In the genomic region with DNA sequence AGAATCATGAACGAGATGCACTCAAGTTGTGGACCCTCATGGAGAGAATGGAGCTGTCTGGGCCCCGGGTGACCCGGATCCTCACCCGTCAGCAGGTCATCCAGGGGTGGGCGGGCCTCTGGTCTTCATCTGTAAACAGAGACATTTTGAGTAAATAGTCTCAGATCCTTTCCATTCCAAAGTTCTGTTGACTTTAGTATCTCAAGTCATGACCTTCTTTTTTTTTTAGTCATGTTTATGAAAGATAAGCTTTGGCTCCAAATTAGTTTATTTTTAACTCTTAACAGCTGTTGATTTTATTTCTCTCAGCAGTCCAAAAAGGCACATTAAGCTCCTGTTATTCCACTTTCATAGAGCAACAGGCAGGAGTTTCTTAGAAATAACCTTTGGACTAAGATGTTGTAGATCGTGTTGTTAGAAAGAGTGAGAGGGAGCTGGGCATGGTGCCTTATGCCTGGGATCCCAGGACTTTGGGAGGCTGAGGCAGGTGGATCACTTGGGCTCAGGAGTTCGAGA, we compare ENCODE assay signal across 17 cellular contexts. TPM values are rescaled to one million over a fixed set of nuclear protein-coding genes. Genes with fewer than 3 reads are reported as not detected.
"Had no signal": no experiment of that assay in that cellular context is flagged by ENCODE, and none has a peak within 500 bp of the region (broad histone marks: within the 10 kb centered on the region; RNA-seq: fewer than 3 reads in every experiment).

No MANE protein-coding gene starts in this region.

- H3K27ac Mint-ChIP-seq: activated CD4-positive, alpha-beta memory T cell treated with anti-CD3 and anti-CD28 coated beads, Interleukin-2, amount 10 ng/mL, durations not matched to agents 7 days and 5 days; activated naive CD4-positive, alpha-beta T cell treated with anti-CD3 and anti-CD28 coated beads, Interleukin-2, amount 50 U/mL, for 24 hours; T-helper 2 cell treated with Interferon-gamma antibody and Interleukin-4, amounts not matched to agents 5 μg/mL and 100 μg/mL, for 36 hours had no signal

- H3K4me3 Mint-ChIP-seq: activated CD4-positive, alpha-beta memory T cell treated with anti-CD3 and anti-CD28 coated beads, Interleukin-2, amount 10 ng/mL, durations not matched to agents 7 days and 5 days; activated naive CD4-positive, alpha-beta T cell treated with anti-CD3 and anti-CD28 coated beads, Interleukin-2, amount 50 U/mL, for 24 hours; neural crest cell; T-helper 2 cell treated with Interferon-gamma antibody and Interleukin-4, amounts not matched to agents 5 μg/mL and 100 μg/mL, for 36 hours had no signal

- H3K4me1 ChIP-seq: tibial nerve had no signal

- H3K9me3 ChIP-seq: gastrocnemius medialis, heart right ventricle, left ventricle myocardium inferior, tibial nerve had no signal

- DNase-seq: activated CD4-positive, alpha-beta memory T cell treated with anti-CD3 and anti-CD28 coated beads, Interleukin-2, amount 10 ng/mL, durations not matched to agents 7 days and 5 days; activated CD4-positive, alpha-beta T cell treated with anti-CD3 and anti-CD28 coated beads for 1 hour; caudate nucleus; effector memory CD4-positive, alpha-beta T cell; gastrocnemius medialis; heart right ventricle; islet precursor cell; left ventricle myocardium inferior; mesenchymal stem cell; stimulated activated CD4-positive, alpha-beta T cell treated with anti-CD3 and anti-CD28 coated beads, Interleukin-15, amount 100 ng/mL, for 24 hours; stimulated activated CD4-positive, alpha-beta T cell treated with anti-CD3 and anti-CD28 coated beads, Interleukin-4, amount 100 ng/mL, for 4 hours had no signal

- H3K27ac ChIP-seq: coronary artery, epithelial cell of prostate, gastrocnemius medialis, heart right ventricle, left ventricle myocardium inferior, tibial nerve had no signal

- H3K4me3 ChIP-seq: coronary artery, gastrocnemius medialis, heart right ventricle, left ventricle myocardium inferior, tibial nerve had no signal

- H3K27me3 ChIP-seq: gastrocnemius medialis, heart right ventricle, tibial nerve had no signal

- H3K27me3 Mint-ChIP-seq: activated CD4-positive, alpha-beta memory T cell treated with anti-CD3 and anti-CD28 coated beads, Interleukin-2, amount 10 ng/mL, durations not matched to agents 7 days and 5 days; activated naive CD4-positive, alpha-beta T cell treated with anti-CD3 and anti-CD28 coated beads, Interleukin-2, amount 50 U/mL, for 24 hours had no signal

- ATAC-seq: gastrocnemius medialis, heart right ventricle had no signal

- H3K9me3 Mint-ChIP-seq: activated CD4-positive, alpha-beta memory T cell treated with anti-CD3 and anti-CD28 coated beads, Interleukin-2, amount 10 ng/mL, durations not matched to agents 7 days and 5 days; activated naive CD4-positive, alpha-beta T cell treated with anti-CD3 and anti-CD28 coated beads, Interleukin-2, amount 50 U/mL, for 24 hours; neural crest cell; T-helper 2 cell treated with Interferon-gamma antibody and Interleukin-4, amounts not matched to agents 5 μg/mL and 100 μg/mL, for 36 hours had no signal

- H3K4me1 Mint-ChIP-seq: activated naive CD4-positive, alpha-beta T cell treated with anti-CD3 and anti-CD28 coated beads, Interleukin-2, amount 50 U/mL, for 24 hours; neural crest cell had no signal

RNA-seq across cellular contexts. Expression of gene AMN, which starts 48.9 kb away (rescaled TPM):
- total RNA-seq: left ventricle myocardium inferior had no signal
